Comparison of ENCODE assay signal across 1 cellular context in genomic region chr17:19728114-19728495, GRCh38.
TF ChIP-seq lines count a peak whose summit lies in the region.

No MANE protein-coding gene starts in this region.

TF ChIP-seq in H1, 55 proteins besides CTCF, POLR2A, EP300 and RAD21:
- no peak for TF ChIP-seq RXRA (IDR thresholded peaks at IDR 0.05; ENCODE audit: insufficient read depth, low read depth, low read length)
- TF ChIP-seq POU5F1 (IDR thresholded peaks at IDR 0.05; ENCODE audit: low read depth, low read length): no peak
- no peak for TF ChIP-seq SIX5 (IDR thresholded peaks at IDR 0.05; ENCODE audit: low read depth, low read length)
- TF ChIP-seq SIN3A (conservative IDR thresholded peaks at IDR 0.05 in 1 of 2, IDR thresholded peaks at IDR 0.05 in 1 of 2; ENCODE audit: low read depth in 1 of 2, low read length in 2 of 2): no peak
- no peak for TF ChIP-seq SUZ12 (IDR thresholded peaks at IDR 0.05; ENCODE audit: low read length)
- TF ChIP-seq SIRT6 (IDR thresholded peaks at IDR 0.05; ENCODE audit: low read length): no peak
